ENCODE assay signal across 9 cellular contexts in genomic region chr2:113136828-113137775, GRCh38. TPM values are rescaled to one million over a fixed set of nuclear protein-coding genes. Genes with fewer than 3 reads are reported as not detected.
DNase-seq lines count a peak whose midpoint lies in the region; ATAC-seq and TF ChIP-seq lines count a peak whose summit lies in the region.
"Had no signal": no experiment of that assay in that cellular context is flagged by ENCODE, and none has a peak within 500 bp of the region (broad histone marks: within the 10 kb centered on the region; RNA-seq: fewer than 3 reads in every experiment).

No MANE protein-coding gene starts in this region.

- peak; percentile 53 for TF ChIP-seq CTCF in AG04449 (IDR thresholded peaks at IDR 0.05; ENCODE audit: insufficient read depth, low read length, missing control alignments)
- TF ChIP-seq CTCF in glutamatergic neuron (IDR thresholded peaks at IDR 0.05; ENCODE audit: partially characterized antibody, unreplicated experiment): peak; percentile 79
- TF ChIP-seq CTCF in retinal pigment epithelial cell (conservative IDR thresholded peaks at IDR 0.05; ENCODE audit: low read depth, low read length): peak; percentile 70

- peaks cover 5% of the 10 kb centered on the region for H3K27me3 Mint-ChIP-seq in glutamatergic neuron (ENCODE audit: unreplicated experiment)

- no peak overlapping the region for H3K27ac Mint-ChIP-seq in glutamatergic neuron (ENCODE audit: unreplicated experiment)

- no peaks in the 10 kb centered on the region for H3K36me3 Mint-ChIP-seq in glutamatergic neuron (ENCODE audit: unreplicated experiment)

- no peak for ATAC-seq in GM18868 (IDR thresholded peaks at IDR 0.05; ENCODE audit: unreplicated experiment)
- no peak for ATAC-seq in HG02852 (IDR thresholded peaks at IDR 0.05; ENCODE audit: unreplicated experiment)

- H3K4me3 Mint-ChIP-seq in glutamatergic neuron (ENCODE audit: unreplicated experiment): no peak overlapping the region

- no peak for DNase-seq in AG04449 (ENCODE audit: low read depth, low spot score)
- DNase-seq in G401 (ENCODE audit: low spot score): peak; percentile 18
- peak; percentile 13 for DNase-seq in NCI-H2196 treated with DMSO at 0.1 percent for 48 hours (lab: John Stamatoyannopoulos, UW; ENCODE audit: unreplicated experiment)
- DNase-seq in activated naive CD4-positive, alpha-beta T cell treated with Interleukin-2 at 50 U/mL for 16 hours: peak; percentile 30
- DNase-seq in glutamatergic neuron: peak; percentile 27
- DNase-seq in retinal pigment epithelial cell (ENCODE audit: low read depth): no peak

- H3K9me3 Mint-ChIP-seq in glutamatergic neuron (ENCODE audit: unreplicated experiment): no peaks in the 10 kb centered on the region

- CTCF ChIA-PET in AG04449 (lab: Yijun Ruan, JAX): interaction anchor here (0.6 to 12.3 kb wide), 57 partner anchors 8 to 264 kb away, joined by 3 to 364 read pairs (median 5); partner anchors contain the start of genes IL1RN and PSD4

- H3K4me3 ChIP-seq in AG04449 (ENCODE audit: low read depth, low read length) (no peak overlapping the region), retinal pigment epithelial cell (ENCODE audit: low read length) (no peak overlapping the region)

- in situ Hi-C loops in G401 (cut with HindIII; ENCODE audit: low sequenced_read_pairs): no loop called here

- no peaks in the 10 kb centered on the region for H3K4me1 Mint-ChIP-seq in glutamatergic neuron (ENCODE audit: low read depth, unreplicated experiment)

- POLR2A ChIA-PET in AG04449 (lab: Yijun Ruan, JAX): no interaction called here

RNA-seq across cellular contexts. Expression of gene IL1RN, which starts 9.7 kb away (rescaled TPM):
- total RNA-seq in G401 (2014; rRNA removed; shearing (Covaris generic)): not detected in 2 replicates
- not detected for total RNA-seq in glutamatergic neuron (ENCODE audit: unreplicated experiment)
- total RNA-seq: glomerular endothelial cell had no signal

RNA-seq across cellular contexts. Expression of gene PSD4, which starts 36.7 kb away (rescaled TPM):
- total RNA-seq in G401 (2014; rRNA removed; shearing (Covaris generic)): 0.25 TPM in 1 of 2 replicates, not detected in the other
- 1.2 TPM for total RNA-seq in glutamatergic neuron (ENCODE audit: unreplicated experiment)

Comparison
In these comparisons a context has a peak if more than half of its experiments do, and no peak if none do; other contexts are left out.
1. DNase-seq: peak in G401 (single experiment), NCI-H2196 treated with DMSO at 0.1 percent for 48 hours (single experiment), activated naive CD4-positive, alpha-beta T cell treated with Interleukin-2 at 50 U/mL for 16 hours (single experiment) and glutamatergic neuron (single experiment); none in AG04449 (single experiment) and retinal pigment epithelial cell (single experiment).
2. Peak in every context shown above with its lines, with median percentiles within 50 percentile points of each other: CTCF ChIP-seq.